13 cellular contexts compared by ENCODE assay signal in the genomic region with DNA sequence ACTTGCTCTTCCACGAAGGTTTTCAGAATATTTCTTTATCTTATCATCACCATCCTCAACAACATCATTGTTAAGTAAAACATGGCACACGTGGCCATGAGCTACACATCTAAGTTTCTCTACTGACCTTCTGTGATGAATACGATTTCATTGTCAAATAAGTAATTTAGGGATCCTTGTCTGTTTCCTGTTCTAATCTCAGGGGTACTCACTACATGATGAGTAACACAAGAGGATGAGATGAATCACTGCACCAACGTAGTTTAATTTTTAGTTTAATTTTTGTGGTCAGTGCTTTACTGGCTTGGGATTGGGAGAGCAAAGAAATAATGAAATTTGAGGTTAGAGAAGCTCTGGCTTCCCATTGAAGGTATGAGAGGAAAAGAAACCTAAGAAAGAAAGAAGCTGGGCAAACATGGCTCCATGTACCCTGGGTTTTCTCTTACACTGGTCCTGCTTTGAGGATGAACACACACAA.
A peak's percentile ranks its signal among the peaks of the same experiment; 100 is the strongest.
DNase-seq lines count a peak whose midpoint lies in the region; ATAC-seq, FAIRE-seq and TF ChIP-seq lines count a peak whose summit lies in the region.
"Had no signal": no experiment of that assay in that cellular context is flagged by ENCODE, and none has a peak within 500 bp of the region (broad histone marks: within the 10 kb centered on the region; RNA-seq: fewer than 3 reads in every experiment).

No MANE protein-coding gene starts in this region.

- no peak for FAIRE-seq in kidney (lab: Jason Lieb, UNC)

- H3K27ac ChIP-seq in RWPE2 (ENCODE audit: poor library complexity, severe bottlenecking) (peak overlapping the region; percentile 87), kidney (ENCODE audit: low read depth in 2 of 2, low read length in 2 of 2) (no peak overlapping the region)
- no peak overlapping the region for H3K27ac ChIP-seq in effector memory CD4-positive, alpha-beta T cell (ENCODE audit: insufficient read depth, low read length, poor library complexity, severe bottlenecking)
- H3K27ac ChIP-seq: 22Rv1, hepatocyte, parathyroid adenoma had no signal

- H3K36me3 ChIP-seq in RWPE2 (ENCODE audit: low read depth): no peaks in the 10 kb centered on the region
- no peaks in the 10 kb centered on the region for H3K36me3 ChIP-seq in effector memory CD4-positive, alpha-beta T cell (ENCODE audit: control insufficient read depth, insufficient read depth, low read length)
- H3K36me3 ChIP-seq in kidney (ENCODE audit: control insufficient read depth in 1 of 2, insufficient read depth in 2 of 2, low read length in 2 of 2): no peaks in the 10 kb centered on the region

- intact Hi-C loops in kidney (cut with DNase I): no loop called here

- DNase-seq in NOMO-1 treated with DMSO at 0.1 percent for 48 hours (lab: John Stamatoyannopoulos, UW; ENCODE audit: unreplicated experiment) (peak; percentile 1), NOMO-1 treated with dmso at 0.1 percent for 144 hours (lab: John Stamatoyannopoulos, UW; ENCODE audit: unreplicated experiment) (no peak), RWPE2 (ENCODE audit: low spot score) (no peak), fibroblast of pulmonary artery (ENCODE audit: low read depth) (peak; percentile 90), DMS53 treated with DMSO at 0.1 percent for 48 hours (lab: John Stamatoyannopoulos, UW; ENCODE audit: unreplicated experiment) (no peak), kidney (no peak)
- DNase-seq in stimulated activated naive CD8-positive, alpha-beta T cell treated with anti-CD3 and anti-CD28 coated beads, Interleukin-15, Interleukin-2, amounts not matched to agents 100 U/mL and 50 U/mL, for 24 hours: no peak
- DNase-seq in effector memory CD4-positive, alpha-beta T cell: no peak
- DNase-seq: activated naive CD4-positive, alpha-beta T cell treated with anti-CD3 and anti-CD28 coated beads for 36 hours; stimulated activated CD8-positive, alpha-beta memory T cell treated with anti-CD3 and anti-CD28 coated beads, Interleukin-4, amount 100 ng/mL, for 48 hours had no signal

- no peak overlapping the region for H3K9ac ChIP-seq in kidney (ENCODE audit: low read length in 2 of 2)
- H3K9ac ChIP-seq: parathyroid adenoma had no signal

- peak; percentile 59 for ATAC-seq in RWPE2 (ENCODE audit: low read depth)
- peak; percentile 71 for ATAC-seq in stimulated activated naive CD8-positive, alpha-beta T cell treated with anti-CD3 and anti-CD28 coated beads, Interleukin-15, Interleukin-2, amounts not matched to agents 100 U/mL and 50 U/mL, for 24 hours

- no peaks in the 10 kb centered on the region for H3K27me3 ChIP-seq in RWPE2 (ENCODE audit: insufficient read depth, poor library complexity, severe bottlenecking)
- H3K27me3 ChIP-seq in effector memory CD4-positive, alpha-beta T cell (replicated peaks; ENCODE audit: control insufficient read depth, insufficient read depth, low read length, poor library complexity, severe bottlenecking): no peaks in the 10 kb centered on the region
- H3K27me3 ChIP-seq: hepatocyte had no signal

- no peak overlapping the region for H3K4me3 ChIP-seq in RWPE2 (ENCODE audit: severe bottlenecking)
- no peak overlapping the region for H3K4me3 ChIP-seq in fibroblast of pulmonary artery (replicated peaks; ENCODE audit: low read depth, low read length)
- H3K4me3 ChIP-seq in effector memory CD4-positive, alpha-beta T cell (ENCODE audit: insufficient read depth, low read depth, low read length, poor library complexity, severe bottlenecking): no peak overlapping the region
- H3K4me3 ChIP-seq in kidney (ENCODE audit: low read length in 2 of 2): no peak overlapping the region
- H3K4me3 ChIP-seq: hepatocyte had no signal

- no peak for TF ChIP-seq CTCF in RWPE2 (IDR thresholded peaks at IDR 0.05; ENCODE audit: poor library complexity, severe bottlenecking)
- TF ChIP-seq CTCF in fibroblast of pulmonary artery (IDR thresholded peaks at IDR 0.05; ENCODE audit: low read length, missing control alignments): no peak
- TF ChIP-seq CTCF in kidney (IDR thresholded peaks at IDR 0.05; ENCODE audit: borderline replicate concordance, extremely low read depth, insufficient read depth): no peak

- H3K9me3 ChIP-seq in RWPE2 (ENCODE audit: severe bottlenecking) (no peaks in the 10 kb centered on the region), kidney (ENCODE audit: control insufficient read depth in 1 of 2, low read length in 2 of 2) (no peaks in the 10 kb centered on the region)
- H3K9me3 ChIP-seq in effector memory CD4-positive, alpha-beta T cell (ENCODE audit: control insufficient read depth, low read length): no peaks in the 10 kb centered on the region

- H3K4me1 ChIP-seq in RWPE2 (ENCODE audit: insufficient read depth, poor library complexity, severe bottlenecking): peaks cover 54% of the 10 kb centered on the region
- no peaks in the 10 kb centered on the region for H3K4me1 ChIP-seq in effector memory CD4-positive, alpha-beta T cell (ENCODE audit: control insufficient read depth, insufficient read depth, low read length, poor library complexity, severe bottlenecking)
- H3K4me1 ChIP-seq in kidney (ENCODE audit: control insufficient read depth in 1 of 2, insufficient read depth in 1 of 2, low read depth in 1 of 2, low read length in 2 of 2): no peaks in the 10 kb centered on the region
- H3K4me1 ChIP-seq: parathyroid adenoma had no signal

Comparison
In these comparisons a context has a peak if more than half of its experiments do, and no peak if none do; other contexts are left out.
1. DNase-seq: peak in NOMO-1 treated with DMSO at 0.1 percent for 48 hours (single experiment) and fibroblast of pulmonary artery (single experiment); none in NOMO-1 treated with dmso at 0.1 percent for 144 hours (single experiment), RWPE2 (single experiment), stimulated activated naive CD8-positive, alpha-beta T cell treated with anti-CD3 and anti-CD28 coated beads, Interleukin-15, Interleukin-2, amounts not matched to agents 100 U/mL and 50 U/mL, for 24 hours (single experiment), DMS53 treated with DMSO at 0.1 percent for 48 hours (single experiment), effector memory CD4-positive, alpha-beta T cell (0 of 3) and kidney (single experiment).